Comparison of ENCODE assay signal across 11 cellular contexts in genomic region chr10:5550621-5551530, GRCh38. TPM values are rescaled to one million over a fixed set of nuclear protein-coding genes. Genes with fewer than 3 reads are reported as not detected.
DNase-seq lines count a peak whose midpoint lies in the region; TF ChIP-seq lines count a peak whose summit lies in the region.
"Had no signal": no experiment of that assay in that cellular context is flagged by ENCODE, and none has a peak within 500 bp of the region (broad histone marks: within the 10 kb centered on the region; RNA-seq: fewer than 3 reads in every experiment).

No MANE protein-coding gene starts in this region.

- no peaks in the 10 kb centered on the region for H3K9me3 Mint-ChIP-seq in glutamatergic neuron (ENCODE audit: unreplicated experiment)
- H3K9me3 Mint-ChIP-seq: activated naive CD4-positive, alpha-beta T cell treated with anti-CD3 and anti-CD28 coated beads, Interleukin-2, amount 50 U/mL, for 24 hours had no signal

- H4K20me1 ChIP-seq in GM23248 (ENCODE audit: insufficient read depth): no peaks in the 10 kb centered on the region

- H2AFZ ChIP-seq in GM23248: no peak overlapping the region

- in situ Hi-C loops in GM23248 (cut with MboI): no loop called here

- peaks cover 30% of the 10 kb centered on the region for H3F3A ChIP-seq in GM23248 (ENCODE audit: insufficient read depth)

- 82% methylated on average over 16 of the region's 17 CpGs for WGBS in suprapubic skin
- WGBS in GM23248 (ENCODE audit: low coverage in 1 of 2, low lambda C conversion rate in 2 of 2, missing lambda C conversion rate in 2 of 2), 2 experiments: 91 to 92% methylated on average over 14 to 17 of the region's 17 CpGs

- no peak overlapping the region for H3K9ac ChIP-seq in GM23248

- H3K4me3 Mint-ChIP-seq in glutamatergic neuron (ENCODE audit: unreplicated experiment): no peak overlapping the region

- no peak for TF ChIP-seq POLR2A in suprapubic skin (IDR thresholded peaks at IDR 0.05)

- no peak overlapping the region for H3K4me2 ChIP-seq in GM23248 (ENCODE audit: unreplicated experiment)

- H3K27ac Mint-ChIP-seq in glutamatergic neuron (ENCODE audit: unreplicated experiment): peak overlapping the region; percentile 76
- H3K27ac Mint-ChIP-seq: activated naive CD4-positive, alpha-beta T cell treated with anti-CD3 and anti-CD28 coated beads, Interleukin-2, amount 50 U/mL, for 24 hours had no signal

- H3K27me3 ChIP-seq in suprapubic skin (no peaks in the 10 kb centered on the region), GM23248 (replicated peaks; ENCODE audit: insufficient read depth) (no peaks in the 10 kb centered on the region)

- H3K36me3 ChIP-seq in suprapubic skin (no peaks in the 10 kb centered on the region), GM23248 (ENCODE audit: low read depth) (no peaks in the 10 kb centered on the region)

- H3K27ac ChIP-seq in suprapubic skin: peak overlapping the region; percentile 81
- no peak overlapping the region for H3K27ac ChIP-seq in GM23248

- TF ChIP-seq CTCF in glutamatergic neuron (IDR thresholded peaks at IDR 0.05; ENCODE audit: partially characterized antibody, unreplicated experiment): no peak
- TF ChIP-seq CTCF in suprapubic skin (IDR thresholded peaks at IDR 0.05): no peak

- DNase-seq in NCI-H2196 (lab: John Stamatoyannopoulos, UW; ENCODE audit: unreplicated experiment) (peak; percentile 32), NCI-H2196 treated with DMSO at 0.1 percent for 48 hours (lab: John Stamatoyannopoulos, UW; ENCODE audit: unreplicated experiment) (no peak), RPMI7951 (ENCODE audit: low read depth) (peak; percentile 89), glutamatergic neuron (peak; percentile 40), suprapubic skin (ENCODE audit: low spot score in 2 of 2) (peak; percentile 58 to 71), hepatic stellate cell (ENCODE audit: low spot score) (no peak), GM23248 (no peak)
- DNase-seq in stimulated activated naive CD4-positive, alpha-beta T cell (lab: John Stamatoyannopoulos, UW): no peak
- DNase-seq: stimulated activated CD4-positive, alpha-beta T cell treated with anti-CD3 and anti-CD28 coated beads, Interleukin-4, amount 100 ng/mL, for 4 hours had no signal

- H3K79me2 ChIP-seq in GM23248 (ENCODE audit: insufficient read depth): no peaks in the 10 kb centered on the region

- H3K9me3 ChIP-seq in suprapubic skin (no peaks in the 10 kb centered on the region), GM23248 (ENCODE audit: low read depth) (no peaks in the 10 kb centered on the region)

- peaks cover 90% of the 10 kb centered on the region for H3K4me1 ChIP-seq in suprapubic skin
- peaks cover 31% of the 10 kb centered on the region for H3K4me1 ChIP-seq in GM23248 (ENCODE audit: insufficient read depth)

- H3K36me3 Mint-ChIP-seq in glutamatergic neuron (ENCODE audit: unreplicated experiment): no peaks in the 10 kb centered on the region
- H3K36me3 Mint-ChIP-seq: activated naive CD4-positive, alpha-beta T cell treated with anti-CD3 and anti-CD28 coated beads, Interleukin-2, amount 50 U/mL, for 24 hours had no signal

- H3K27me3 Mint-ChIP-seq in glutamatergic neuron (ENCODE audit: unreplicated experiment): peaks cover 7% of the 10 kb centered on the region
- H3K27me3 Mint-ChIP-seq: activated naive CD4-positive, alpha-beta T cell treated with anti-CD3 and anti-CD28 coated beads, Interleukin-2, amount 50 U/mL, for 24 hours had no signal

- H3K4me1 Mint-ChIP-seq in glutamatergic neuron (ENCODE audit: low read depth, unreplicated experiment): peaks cover 11% of the 10 kb centered on the region

- no peaks in the 10 kb centered on the region for H3K9me2 ChIP-seq in GM23248 (ENCODE audit: insufficient read depth)

- H3K4me3 ChIP-seq in suprapubic skin (no peak overlapping the region), GM23248 (no peak overlapping the region)

- no peak for TF ChIP-seq EP300 in suprapubic skin (IDR thresholded peaks at IDR 0.05)

RNA-seq across cellular contexts. Expression of gene CALML3, which starts 26.1 kb away (rescaled TPM):
- total RNA-seq in RPMI7951 (2014; rRNA removed; shearing (Covaris generic)): not detected in 2 replicates
- not detected for total RNA-seq in glutamatergic neuron (ENCODE audit: unreplicated experiment)
- total RNA-seq in suprapubic skin: 100 to 1,000 TPM in 2 of 4 donors, 10 to 100 TPM in 2; 27.4 to 296 (median 105) TPM
- total RNA-seq in GM23248 (2014; rRNA removed; shearing (Covaris generic)): not detected in 2 replicates
- polyA plus RNA-seq in GM23248 (2016; fragmentation: Nextera tagmentation; extraction: Ambion mirVana): not detected in 2 replicates
- total RNA-seq: mononuclear cell had no signal

RNA-seq across cellular contexts. Expression of gene CALML5, which starts 51.5 kb away (rescaled TPM):
- total RNA-seq in RPMI7951 (2014; rRNA removed; shearing (Covaris generic)): not detected in 2 replicates
- total RNA-seq in glutamatergic neuron (ENCODE audit: unreplicated experiment) (not detected), suprapubic skin (1,000 to 10,000 TPM in 3 of 4 donors, 100 to 1,000 TPM in 1; 429 to 3,135 (median 2,230) TPM)
- not detected in 2 replicates for total RNA-seq in GM23248 (2014; rRNA removed; shearing (Covaris generic))
- not detected in 2 replicates for polyA plus RNA-seq in GM23248 (2016; fragmentation: Nextera tagmentation; extraction: Ambion mirVana)
- total RNA-seq: mononuclear cell had no signal

Comparison
In these comparisons a context has a peak if more than half of its experiments do, and no peak if none do; other contexts are left out.
1. DNase-seq: peak in NCI-H2196 (single experiment), RPMI7951 (single experiment), glutamatergic neuron (single experiment) and suprapubic skin (2 of 2); none in NCI-H2196 treated with DMSO at 0.1 percent for 48 hours (single experiment), hepatic stellate cell (single experiment), stimulated activated naive CD4-positive, alpha-beta T cell (0 of 6) and GM23248 (single experiment).
2. RNA of gene CALML3, which starts 26.1 kb away (total RNA-seq): 27.4 to 296 TPM in suprapubic skin; not detected in RPMI7951, not detected in glutamatergic neuron (single experiment) and not detected in GM23248; every median in the first group is over 10 times any median in the second.
3. RNA of gene CALML5, which starts 51.5 kb away (total RNA-seq): 429 to 3,135 TPM in suprapubic skin; not detected in RPMI7951, not detected in glutamatergic neuron (single experiment) and not detected in GM23248; every median in the first group is over 100 times any median in the second.